13 cellular contexts compared by ENCODE assay signal in genomic region chr3:12896206-12896697, GRCh38. TPM values are rescaled to one million over a fixed set of nuclear protein-coding genes. Genes with fewer than 3 reads are reported as not detected.
DNase-seq lines count a peak whose midpoint lies in the region; ATAC-seq, FAIRE-seq and TF ChIP-seq lines count a peak whose summit lies in the region.
"Had no signal": no experiment of that assay in that cellular context is flagged by ENCODE, and none has a peak within 500 bp of the region (broad histone marks: within the 10 kb centered on the region; RNA-seq: fewer than 3 reads in every experiment).

No MANE protein-coding gene starts in this region.

- H3K4me1 Mint-ChIP-seq in CD4-positive, CD25-positive, alpha-beta regulatory T cell = peaks cover 8 to 10% (median 9%) of the 10 kb centered on the region in 4 donors
- peaks cover 10 to 20% (median 18%) of the 10 kb centered on the region in 3 donors for H3K4me1 Mint-ChIP-seq in IgD-negative memory B cell
- peaks cover 30% of the 10 kb centered on the region for H3K4me1 Mint-ChIP-seq in mesothelial cell of epicardium

- H3K27me3 Mint-ChIP-seq in CD4-positive, CD25-positive, alpha-beta regulatory T cell = peaks cover 6% of the 10 kb centered on the region
- no peaks in the 10 kb centered on the region for H3K27me3 Mint-ChIP-seq in IgD-negative memory B cell
- H3K27me3 Mint-ChIP-seq in mesothelial cell of epicardium (ENCODE audit: low read depth) = peaks cover 4% of the 10 kb centered on the region
- H3K27me3 Mint-ChIP-seq: brain had no signal

- no peak for TF ChIP-seq CTCF in epithelial cell of esophagus (IDR thresholded peaks at IDR 0.05; ENCODE audit: insufficient read depth, low read depth, low read length, missing control alignments)
- TF ChIP-seq CTCF in mesothelial cell of epicardium (IDR thresholded peaks at IDR 0.05; ENCODE audit: unreplicated experiment) = peak; percentile 16

- H3K9me3 Mint-ChIP-seq in CD4-positive, CD25-positive, alpha-beta regulatory T cell = no peaks in the 10 kb centered on the region
- H3K9me3 Mint-ChIP-seq in IgD-negative memory B cell (no peaks in the 10 kb centered on the region), mesothelial cell of epicardium (no peaks in the 10 kb centered on the region)
- H3K9me3 Mint-ChIP-seq: brain; T-helper 2 cell treated with Interferon-gamma antibody and Interleukin-4, amounts not matched to agents 5 μg/mL and 100 μg/mL, for 36 hours had no signal

- H3K27ac ChIP-seq in CD4-positive, CD25-positive, alpha-beta regulatory T cell (ENCODE audit: insufficient read depth, low read length, poor library complexity, severe bottlenecking) = no peak overlapping the region

- H3K27me3 ChIP-seq in CD4-positive, CD25-positive, alpha-beta regulatory T cell (ENCODE audit: control insufficient read depth, insufficient read depth, low read length) = no peaks in the 10 kb centered on the region

- DNase-seq in CD4-positive, CD25-positive, alpha-beta regulatory T cell = no peak
- DNase-seq in epithelial cell of esophagus (ENCODE audit: low read depth) (peak; percentile 10), mesothelial cell of epicardium (ENCODE audit: low spot score in 2 of 2, unreplicated experiment in 2 of 2) (no peak), NCI-H1694 treated with DMSO at 0.1 percent for 48 hours (lab: John Stamatoyannopoulos, UW) (no peak), OCI-M1 (lab: John Stamatoyannopoulos, UW) (no peak), GM12892 (ENCODE audit: insufficient read length) (no peak)
- DNase-seq: esophagus squamous epithelium, left colon, NCI-H526 had no signal

- no peak for ATAC-seq in CD4-positive, CD25-positive, alpha-beta regulatory T cell (ENCODE audit: low read depth in 2 of 2)
- no peak for ATAC-seq in HG02642 (IDR thresholded peaks at IDR 0.05; ENCODE audit: poor library complexity, unreplicated experiment)

- H3K36me3 Mint-ChIP-seq in CD4-positive, CD25-positive, alpha-beta regulatory T cell = peaks cover 10% of the 10 kb centered on the region
- peaks cover under 1% of the 10 kb centered on the region for H3K36me3 Mint-ChIP-seq in IgD-negative memory B cell
- H3K36me3 Mint-ChIP-seq in mesothelial cell of epicardium = peaks cover 13% of the 10 kb centered on the region

- H3K4me3 ChIP-seq in CD4-positive, CD25-positive, alpha-beta regulatory T cell (ENCODE audit: low read depth, low read length) = no peak overlapping the region
- H3K4me3 ChIP-seq in epithelial cell of esophagus (ENCODE audit: low read length) = no peak overlapping the region
- H3K4me3 ChIP-seq: esophagus squamous epithelium had no signal

- peak overlapping the region in 1 of 4 donors; percentile 5 for H3K4me3 Mint-ChIP-seq in CD4-positive, CD25-positive, alpha-beta regulatory T cell
- H3K4me3 Mint-ChIP-seq in IgD-negative memory B cell (peak overlapping the region in 1 of 4 donors; percentile 35), mesothelial cell of epicardium (no peak overlapping the region)
- H3K4me3 Mint-ChIP-seq: brain; T-helper 2 cell treated with Interferon-gamma antibody and Interleukin-4, amounts not matched to agents 5 μg/mL and 100 μg/mL, for 36 hours had no signal

- peak overlapping the region; percentile 40 to 88 (median 66) for H3K27ac Mint-ChIP-seq in CD4-positive, CD25-positive, alpha-beta regulatory T cell
- peak overlapping the region; percentile 8 to 90 (median 88) for H3K27ac Mint-ChIP-seq in IgD-negative memory B cell
- no peak overlapping the region for H3K27ac Mint-ChIP-seq in mesothelial cell of epicardium

- H3K9me3 ChIP-seq in CD4-positive, CD25-positive, alpha-beta regulatory T cell (ENCODE audit: control insufficient read depth in 2 of 2, low read length in 2 of 2) = no peaks in the 10 kb centered on the region
- H3K9me3 ChIP-seq: esophagus squamous epithelium had no signal

- peaks cover 9% of the 10 kb centered on the region for H3K4me1 ChIP-seq in CD4-positive, CD25-positive, alpha-beta regulatory T cell (ENCODE audit: control insufficient read depth, insufficient read depth, low read length, poor library complexity, severe bottlenecking)

- TF ChIP-seq POLR2A in GM12892 (IDR thresholded peaks at IDR 0.05; ENCODE audit: low read depth, low read length) = no peak

- no peak for FAIRE-seq in GM12892 (lab: Jason Lieb, UNC)

- peaks cover 28% of the 10 kb centered on the region for H3K36me3 ChIP-seq in CD4-positive, CD25-positive, alpha-beta regulatory T cell (ENCODE audit: control insufficient read depth, insufficient read depth, low read length)

RNA-seq across cellular contexts. Expression of gene RPL32, which starts 54.9 kb away (rescaled TPM):
- total RNA-seq in CD4-positive, CD25-positive, alpha-beta regulatory T cell = 2,250 TPM
- polyA plus RNA-seq in CD4-positive, CD25-positive, alpha-beta regulatory T cell = 1,000 to 10,000 TPM; 2,316 to 3,950 (median 3,295) TPM
- polyA plus RNA-seq in IgD-negative memory B cell = 3,703 TPM
- total RNA-seq in mesothelial cell of epicardium = 1,710 to 1,896 TPM (median 1,851 TPM) in 3 replicates
- polyA plus RNA-seq in GM12892 (2012; ENCODE audit: missing spikeins) = 5,581 TPM
